10 cellular contexts compared by ENCODE assay signal in the genomic region with DNA sequence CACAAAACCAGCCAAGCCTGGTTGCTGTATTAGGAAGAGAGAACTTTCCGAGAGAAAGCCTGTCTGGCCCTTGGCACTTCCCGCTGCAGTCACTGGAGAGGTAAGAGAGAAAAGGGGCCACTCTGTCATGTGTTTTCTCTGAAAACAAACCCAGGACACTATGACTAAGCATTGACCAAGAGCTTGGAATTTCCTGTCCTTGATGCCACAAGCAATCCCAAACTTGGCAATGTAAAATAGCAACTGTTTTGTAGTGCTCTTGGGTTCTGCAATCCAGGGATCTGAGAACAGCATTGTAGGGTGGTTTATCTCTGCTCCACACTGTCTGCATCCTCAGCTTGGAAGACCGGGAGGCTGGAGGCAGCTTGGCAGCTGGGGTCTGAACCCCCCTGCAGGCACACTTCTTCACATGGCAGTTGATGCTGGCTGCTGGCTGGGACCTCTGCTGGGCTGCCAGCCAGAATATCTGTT.
DNase-seq lines count a peak whose midpoint lies in the region; ATAC-seq, FAIRE-seq and TF ChIP-seq lines count a peak whose summit lies in the region.
"Had no signal": no experiment of that assay in that cellular context is flagged by ENCODE, and none has a peak within 500 bp of the region (broad histone marks: within the 10 kb centered on the region; RNA-seq: fewer than 3 reads in every experiment).

No MANE protein-coding gene starts in this region.

- TF ChIP-seq CTCF in fibroblast of mammary gland (conservative IDR thresholded peaks at IDR 0.05; ENCODE audit: control insufficient read depth, insufficient read depth, low read depth, low read length) (no peak), nephron (IDR thresholded peaks at IDR 0.05; ENCODE audit: unreplicated experiment in 3 of 3) (no peak), GM20000 (IDR thresholded peaks at IDR 0.05; ENCODE audit: extremely low read depth, missing control alignments) (no peak), pancreas (IDR thresholded peaks at IDR 0.05) (no peak), hepatocyte (IDR thresholded peaks at IDR 0.05; ENCODE audit: poor library complexity) (no peak)

- no peak for ATAC-seq in GM19467 (IDR thresholded peaks at IDR 0.05; ENCODE audit: unreplicated experiment)
- ATAC-seq in pancreas = no peak

- H3K9ac ChIP-seq in SK-N-MC (ENCODE audit: insufficient read length) = no peak overlapping the region

- H3K4me3 ChIP-seq in SK-N-MC (no peak overlapping the region), fibroblast of mammary gland (ENCODE audit: control insufficient read depth, low read depth, low read length) (no peak overlapping the region), pancreas (no peak overlapping the region), hepatocyte (no peak overlapping the region)

- H3K9me3 ChIP-seq in SK-N-MC (ENCODE audit: low read depth, low read length) (no peaks in the 10 kb centered on the region), pancreas (no peaks in the 10 kb centered on the region), hepatocyte (ENCODE audit: low read depth) (no peaks in the 10 kb centered on the region)

- H3K4me1 ChIP-seq in pancreas (no peaks in the 10 kb centered on the region), hepatocyte (ENCODE audit: insufficient read depth) (no peaks in the 10 kb centered on the region)

- no peak overlapping the region for H3K4me2 ChIP-seq in hepatocyte

- no peak for FAIRE-seq in pancreas (lab: Jason Lieb, UNC)

- peaks cover 31% of the 10 kb centered on the region for H3K4me1 Mint-ChIP-seq in nephron

- H3K9me2 ChIP-seq in hepatocyte (replicated peaks; ENCODE audit: insufficient read depth) = no peaks in the 10 kb centered on the region

- no peaks in the 10 kb centered on the region for H3K27me3 ChIP-seq in pancreas
- no peaks in the 10 kb centered on the region for H3K27me3 ChIP-seq in hepatocyte

- DNase-seq in DMS79 (lab: John Stamatoyannopoulos, UW) (peak; percentile 64), SK-N-MC (ENCODE audit: low read depth, low spot score) (no peak), fibroblast of mammary gland (ENCODE audit: low read depth) (peak; percentile 72), GM20000 (ENCODE audit: low spot score) (no peak), pancreas (no peak), hepatocyte (ENCODE audit: low spot score) (no peak)
- DNase-seq: DMS153, WERI-Rb-1 had no signal

- peaks cover 2% of the 10 kb centered on the region for H3K9me3 Mint-ChIP-seq in nephron

- H3K27ac ChIP-seq in SK-N-MC (peak overlapping the region; percentile 88), pancreas (no peak overlapping the region), hepatocyte (no peak overlapping the region)
- H3K27ac ChIP-seq: WERI-Rb-1 had no signal

- no peak overlapping the region for H3K4me3 Mint-ChIP-seq in nephron

- H2AFZ ChIP-seq in hepatocyte = no peak overlapping the region

- no peaks in the 10 kb centered on the region for H3K36me3 Mint-ChIP-seq in nephron (ENCODE audit: low read depth)

- peak overlapping the region in 2 of 3 experiments; percentile 65 to 72 for H3K27ac Mint-ChIP-seq in nephron

- H4K20me1 ChIP-seq in hepatocyte (ENCODE audit: insufficient read depth, poor library complexity, severe bottlenecking) = no peaks in the 10 kb centered on the region

- WGBS in pancreas, 2 donors = 63 to 73% methylated on average over 3 of the region's 3 CpGs
- WGBS in hepatocyte (ENCODE audit: low lambda C conversion rate, missing lambda C conversion rate) = 77% methylated on average over 3 of the region's 3 CpGs

- no peaks in the 10 kb centered on the region for H3K79me2 ChIP-seq in hepatocyte

- intact Hi-C loops in pancreas (cut with DNase I) = no loop called here

- H3K36me3 ChIP-seq in SK-N-MC (ENCODE audit: insufficient read depth, low read length) (no peaks in the 10 kb centered on the region), pancreas (no peaks in the 10 kb centered on the region), hepatocyte (replicated peaks; ENCODE audit: insufficient read depth, low read depth) (no peaks in the 10 kb centered on the region)
- H3K36me3 ChIP-seq: WERI-Rb-1 had no signal

- H3K27me3 Mint-ChIP-seq in nephron (ENCODE audit: low read depth) = peaks cover 17% of the 10 kb centered on the region

Comparison
In these comparisons a context has a peak if more than half of its experiments do, and no peak if none do; other contexts are left out.
1. DNase-seq: peak in DMS79 (single experiment) and fibroblast of mammary gland (single experiment); none in SK-N-MC (single experiment), GM20000 (single experiment), pancreas (0 of 6) and hepatocyte (single experiment).